Comparison of ENCODE assay signal across 21 cellular contexts in genomic region chr17:10754861-10755591, GRCh38. TPM values are rescaled to one million over a fixed set of nuclear protein-coding genes. Genes with fewer than 3 reads are reported as not detected.
DNase-seq lines count a peak whose midpoint lies in the region; ATAC-seq and TF ChIP-seq lines count a peak whose summit lies in the region.
"Had no signal": no experiment of that assay in that cellular context is flagged by ENCODE, and none has a peak within 500 bp of the region (broad histone marks: within the 10 kb centered on the region; RNA-seq: fewer than 3 reads in every experiment).

No MANE protein-coding gene starts in this region.

- H3K9me3 Mint-ChIP-seq in neural progenitor cell, result no peaks in the 10 kb centered on the region
- H3K9me3 Mint-ChIP-seq in effector memory CD8-positive, alpha-beta T cell, result no peaks in the 10 kb centered on the region
- H3K9me3 Mint-ChIP-seq: naive thymus-derived CD8-positive, alpha-beta T cell; stimulated activated effector memory CD8-positive, alpha-beta T cell treated with anti-CD3 and anti-CD28 coated beads, Interleukin-12 subunit alpha, Interleukin-12 subunit beta, amount 100 ng/mL, for 72 hours had no signal

- no peaks in the 10 kb centered on the region for H3K27me3 ChIP-seq in H7 (ENCODE audit: control insufficient read depth, insufficient read depth, low read length)
- no peaks in the 10 kb centered on the region for H3K27me3 ChIP-seq in WERI-Rb-1 (ENCODE audit: insufficient read depth, low read depth, severe bottlenecking)
- no peaks in the 10 kb centered on the region for H3K27me3 ChIP-seq in neural progenitor cell
- H3K27me3 ChIP-seq: BE2C, transverse colon had no signal

- no peaks in the 10 kb centered on the region for H4K20me1 ChIP-seq in neural progenitor cell (ENCODE audit: low read depth)

- H3K4me1 ChIP-seq in neural progenitor cell, result peaks cover 29% of the 10 kb centered on the region
- H3K4me1 ChIP-seq: BE2C, HAP-1 had no signal

- H3K79me2 ChIP-seq in neural progenitor cell (ENCODE audit: low read depth), result no peaks in the 10 kb centered on the region

- peak overlapping the region; percentile 73 for H3K27ac Mint-ChIP-seq in neural progenitor cell
- no peak overlapping the region for H3K27ac Mint-ChIP-seq in effector memory CD8-positive, alpha-beta T cell
- H3K27ac Mint-ChIP-seq: stimulated activated effector memory CD8-positive, alpha-beta T cell treated with anti-CD3 and anti-CD28 coated beads, Interleukin-12 subunit alpha, Interleukin-12 subunit beta, amount 100 ng/mL, for 72 hours had no signal

- ATAC-seq in effector memory CD8-positive, alpha-beta T cell (replicated peaks), result no peak
- no peak for ATAC-seq in GM19455 (IDR thresholded peaks at IDR 0.05; ENCODE audit: unreplicated experiment)
- ATAC-seq: naive thymus-derived CD8-positive, alpha-beta T cell; stimulated activated effector memory CD8-positive, alpha-beta T cell treated with anti-CD3 and anti-CD28 coated beads, Interleukin-12 subunit alpha, Interleukin-12 subunit beta, amount 100 ng/mL, for 72 hours had no signal

- TF ChIP-seq CTCF in WERI-Rb-1 (IDR thresholded peaks at IDR 0.05; ENCODE audit: low read depth, low read length) (no peak), neural progenitor cell (IDR thresholded peaks at IDR 0.05) (no peak)

- H3K9me3 ChIP-seq in WERI-Rb-1 (ENCODE audit: severe bottlenecking), result no peaks in the 10 kb centered on the region
- no peaks in the 10 kb centered on the region for H3K9me3 ChIP-seq in neural progenitor cell (ENCODE audit: low read depth)
- H3K9me3 ChIP-seq: BE2C, HAP-1, transverse colon had no signal

- H3K36me3 ChIP-seq in H7 (replicated peaks; ENCODE audit: control insufficient read depth, insufficient read depth, low read length) (no peaks in the 10 kb centered on the region), WERI-Rb-1 (no peaks in the 10 kb centered on the region), neural progenitor cell (no peaks in the 10 kb centered on the region)
- H3K36me3 ChIP-seq: BE2C, HAP-1, transverse colon had no signal

- peak overlapping the region; percentile 84 for H2AFZ ChIP-seq in neural progenitor cell (replicated peaks)

- H3K27me3 Mint-ChIP-seq in neural progenitor cell (ENCODE audit: insufficient read depth, low read depth), result peaks cover 8% of the 10 kb centered on the region
- H3K27me3 Mint-ChIP-seq in effector memory CD8-positive, alpha-beta T cell, result peaks cover under 1 to 16% of the 10 kb centered on the region in 2 donors
- H3K27me3 Mint-ChIP-seq: naive thymus-derived CD8-positive, alpha-beta T cell had no signal

- H3K4me3 ChIP-seq in H7 (ENCODE audit: insufficient read depth, low read depth, low read length), result peak overlapping the region; percentile 29
- H3K4me3 ChIP-seq in WERI-Rb-1 (ENCODE audit: low read depth, low read length), result peak overlapping the region; percentile 37
- peak overlapping the region; percentile 43 for H3K4me3 ChIP-seq in neural progenitor cell
- H3K4me3 ChIP-seq: HAP-1, transverse colon had no signal

- H3K36me3 Mint-ChIP-seq in neural progenitor cell, result peaks cover under 1% of the 10 kb centered on the region
- no peaks in the 10 kb centered on the region for H3K36me3 Mint-ChIP-seq in effector memory CD8-positive, alpha-beta T cell (ENCODE audit: insufficient read depth)
- H3K36me3 Mint-ChIP-seq: naive thymus-derived CD8-positive, alpha-beta T cell; stimulated activated effector memory CD8-positive, alpha-beta T cell treated with anti-CD3 and anti-CD28 coated beads, Interleukin-12 subunit alpha, Interleukin-12 subunit beta, amount 100 ng/mL, for 72 hours had no signal

- H3K9ac ChIP-seq in neural progenitor cell, result no peak overlapping the region

- peaks cover 20% of the 10 kb centered on the region for H3F3A ChIP-seq in neural progenitor cell (ENCODE audit: low read depth)

- H3K4me2 ChIP-seq in neural progenitor cell, result peak overlapping the region; percentile 68

- H3K4me1 Mint-ChIP-seq in neural progenitor cell, result peaks cover 57% of the 10 kb centered on the region
- H3K4me1 Mint-ChIP-seq in effector memory CD8-positive, alpha-beta T cell (ENCODE audit: low read depth in 2 of 2), result no peaks in the 10 kb centered on the region
- H3K4me1 Mint-ChIP-seq: stimulated activated effector memory CD8-positive, alpha-beta T cell treated with anti-CD3 and anti-CD28 coated beads, Interleukin-12 subunit alpha, Interleukin-12 subunit beta, amount 100 ng/mL, for 72 hours had no signal

- DNase-seq in H7, result peak; percentile 62
- peak; percentile 42 for DNase-seq in WERI-Rb-1
- peak; percentile 54 for DNase-seq in iPS DF 19.7 (ENCODE audit: low read depth, low spot score)
- DNase-seq in neural progenitor cell (ENCODE audit: low spot score), result peak; percentile 69
- DNase-seq in effector memory CD8-positive, alpha-beta T cell, result no peak
- no peak for DNase-seq in DMS53 treated with DMSO at 0.1 percent for 48 hours (lab: John Stamatoyannopoulos, UW; ENCODE audit: unreplicated experiment)
- no peak for DNase-seq in DMS53 (lab: John Stamatoyannopoulos, UW)
- DNase-seq: activated CD4-positive, CD25-positive, alpha-beta regulatory T cell; BE2C; effector CD4-positive, alpha-beta T cell; naive thymus-derived CD8-positive, alpha-beta T cell; NCI-H446 treated with DMSO at 0.1 percent for 48 hours; Right ventricle myocardium superior had no signal

- H3K4me3 Mint-ChIP-seq in neural progenitor cell, result peak overlapping the region; percentile 76
- no peak overlapping the region for H3K4me3 Mint-ChIP-seq in effector memory CD8-positive, alpha-beta T cell
- H3K4me3 Mint-ChIP-seq: naive thymus-derived CD8-positive, alpha-beta T cell; stimulated activated effector memory CD8-positive, alpha-beta T cell treated with anti-CD3 and anti-CD28 coated beads, Interleukin-12 subunit alpha, Interleukin-12 subunit beta, amount 100 ng/mL, for 72 hours had no signal

- H3K27ac ChIP-seq in WERI-Rb-1 (peak overlapping the region; percentile 29; the same call in 1 of the 2 replicates), neural progenitor cell (no peak overlapping the region)

RNA-seq across cellular contexts. Expression of gene TMEM220, which starts 25.2 kb away (rescaled TPM):
- 1.9 and 5.3 TPM in 2 replicates for total RNA-seq in H7 (2014; rRNA removed; shearing (Covaris generic))
- total RNA-seq in neural progenitor cell (ENCODE audit: low replicate concordance), result 0.28 and 1.5 TPM in 2 replicates
- total RNA-seq: Calu3 had no signal

RNA-seq across cellular contexts. Expression of gene TMEM238L, which starts 48.9 kb away (rescaled TPM):
- not detected in 2 replicates for total RNA-seq in H7 (2014; rRNA removed; shearing (Covaris generic))
- total RNA-seq in neural progenitor cell (ENCODE audit: low replicate concordance), result not detected in 2 replicates
- total RNA-seq: Calu3; fibroblast of lung; HT1080; naive thymus-derived CD8-positive, alpha-beta T cell; pulmonary artery endothelial cell; Right ventricle myocardium superior had no signal

RNA-seq across cellular contexts. Expression of gene ADPRM, which starts 57.6 kb away (rescaled TPM):
- total RNA-seq in H7 (2014; rRNA removed; shearing (Covaris generic)), result 7.9 and 11.0 TPM in 2 replicates
- 8.9 and 10.2 TPM in 2 replicates for total RNA-seq in neural progenitor cell (ENCODE audit: low replicate concordance)

RNA-seq across cellular contexts. Expression of gene SCO1, which starts 57.7 kb away (rescaled TPM):
- 69.6 and 70.4 TPM in 2 replicates for total RNA-seq in H7 (2014; rRNA removed; shearing (Covaris generic))
- 32.4 and 39.0 TPM in 2 replicates for total RNA-seq in neural progenitor cell (ENCODE audit: low replicate concordance)

Comparison
In these comparisons a context has a peak if more than half of its experiments do, and no peak if none do; other contexts are left out.
1. DNase-seq: peak in H7 (single experiment), WERI-Rb-1 (single experiment), iPS DF 19.7 (single experiment) and neural progenitor cell (single experiment); none in effector memory CD8-positive, alpha-beta T cell (0 of 3), DMS53 treated with DMSO at 0.1 percent for 48 hours (single experiment) and DMS53 (single experiment).
2. Peak in every context shown above with its lines, with median percentiles within 50 percentile points of each other: H3K4me3 ChIP-seq.